In genomic region chr6:44645276-44645675, GRCh38 we compare ENCODE assay signal across 16 cellular contexts.
A peak's percentile ranks its signal among the peaks of the same experiment; 100 is the strongest.
DNase-seq lines count a peak whose midpoint lies in the region; ATAC-seq, FAIRE-seq and TF ChIP-seq lines count a peak whose summit lies in the region.
"Had no signal": no experiment of that assay in that cellular context is flagged by ENCODE, and none has a peak within 500 bp of the region (broad histone marks: within the 10 kb centered on the region; RNA-seq: fewer than 3 reads in every experiment).

No MANE protein-coding gene starts in this region.

- peak overlapping the region; percentile 98 for H3K27ac Mint-ChIP-seq in activated T-helper 17 cell treated with anti-CD3 and anti-CD28 coated beads, Interleukin-2, amount 50 U/mL, for 72 hours
- H3K27ac Mint-ChIP-seq: activated naive CD4-positive, alpha-beta T cell treated with anti-CD3 and anti-CD28 coated beads, Interleukin-2, amount 50 U/mL, for 72 hours had no signal

- ATAC-seq in SK-N-SH treated with all-trans-retinoic acid at 6 μM for 48 hours: peak; percentile 33; the same call in 2 of the 3 replicates
- no peak for ATAC-seq in activated T-helper 17 cell treated with anti-CD3 and anti-CD28 coated beads, Interleukin-2, amount 50 U/mL, for 72 hours (replicated peaks)
- ATAC-seq in HG02840 (IDR thresholded peaks at IDR 0.05; ENCODE audit: low FRiP score, unreplicated experiment): no peak
- ATAC-seq: activated naive CD4-positive, alpha-beta T cell treated with anti-CD3 and anti-CD28 coated beads, Interleukin-2, amount 50 U/mL, for 72 hours had no signal

- H2AFZ ChIP-seq in SK-N-SH (ENCODE audit: low read depth) (no peak overlapping the region), osteoblast (ENCODE audit: low read length) (no peak overlapping the region)

- peaks cover 8% of the 10 kb centered on the region for H3K36me3 Mint-ChIP-seq in activated T-helper 17 cell treated with anti-CD3 and anti-CD28 coated beads, Interleukin-2, amount 50 U/mL, for 72 hours (ENCODE audit: low read depth)
- H3K36me3 Mint-ChIP-seq: activated naive CD4-positive, alpha-beta T cell treated with anti-CD3 and anti-CD28 coated beads, Interleukin-2, amount 50 U/mL, for 72 hours had no signal

- H3K4me3 Mint-ChIP-seq in activated T-helper 17 cell treated with anti-CD3 and anti-CD28 coated beads, Interleukin-2, amount 50 U/mL, for 72 hours: no peak overlapping the region

- H3K79me2 ChIP-seq in SK-N-SH (ENCODE audit: insufficient read depth): no peaks in the 10 kb centered on the region
- no peaks in the 10 kb centered on the region for H3K79me2 ChIP-seq in osteoblast (ENCODE audit: insufficient read depth, low read length)

- WGBS in SK-N-SH (ENCODE audit: low lambda C conversion rate): 72% methylated on average over 5 of the region's 6 CpGs

- H3F3A ChIP-seq in SK-N-SH (replicated peaks; ENCODE audit: insufficient read depth): no peaks in the 10 kb centered on the region

- CTCF ChIA-PET in SK-N-SH (lab: Yijun Ruan, JAX): interaction anchor here (1.0 to 4.2 kb wide), 5 partner anchors 10 to 175 kb away, joined by 3 to 17 read pairs (median 8); no protein-coding TSS in a partner anchor

- DNase-seq in SK-N-SH (no peak), KBM-7 (peak; percentile 17), osteoblast (ENCODE audit: insufficient read length, low spot score, missing footprints) (no peak), GM12891 (ENCODE audit: insufficient read length, low spot score) (no peak), LoVo (ENCODE audit: low spot score) (no peak)
- DNase-seq: activated CD8-positive, alpha-beta memory T cell treated with anti-CD3 and anti-CD28 coated beads, Interleukin-2, amount 50 U/mL, for 4 hours; kidney; MV-4-11; occipital lobe; stimulated activated naive CD4-positive, alpha-beta T cell; SW 1271 had no signal

- FAIRE-seq in GM12891 (lab: Jason Lieb, UNC): no peak
- FAIRE-seq: endometrium, kidney had no signal

- TF ChIP-seq RAD21 in SK-N-SH (IDR thresholded peaks at IDR 0.05; ENCODE audit: low read length): no peak

- TF ChIP-seq CTCF in SK-N-SH (IDR thresholded peaks at IDR 0.05) (no peak), osteoblast (IDR thresholded peaks at IDR 0.05; ENCODE audit: extremely low read depth, low read depth, low read length) (peak; percentile 18)

- H3K27me3 ChIP-seq in SK-N-SH (ENCODE audit: insufficient read depth): no peaks in the 10 kb centered on the region
- no peaks in the 10 kb centered on the region for H3K27me3 ChIP-seq in osteoblast (ENCODE audit: insufficient read depth, low read length)

- H3K9me2 ChIP-seq in SK-N-SH: no peaks in the 10 kb centered on the region

- no peak overlapping the region for H3K4me3 ChIP-seq in SK-N-SH (ENCODE audit: low read depth in 2 of 2, low read length in 1 of 2)
- no peak overlapping the region for H3K4me3 ChIP-seq in osteoblast (ENCODE audit: insufficient read depth, low read length)

- H4K20me1 ChIP-seq in SK-N-SH (ENCODE audit: insufficient read depth) (no peaks in the 10 kb centered on the region), osteoblast (ENCODE audit: insufficient read depth, low read length) (no peaks in the 10 kb centered on the region)

- no peak overlapping the region for H3K27ac ChIP-seq in SK-N-SH (ENCODE audit: low read depth in 2 of 2, low read length in 1 of 2)
- H3K27ac ChIP-seq in osteoblast (ENCODE audit: low read depth, low read length): no peak overlapping the region

- H3K27me3 Mint-ChIP-seq in activated T-helper 17 cell treated with anti-CD3 and anti-CD28 coated beads, Interleukin-2, amount 50 U/mL, for 72 hours: no peaks in the 10 kb centered on the region

- H3K9ac ChIP-seq in SK-N-SH: no peak overlapping the region

- H3K4me1 ChIP-seq in SK-N-SH (ENCODE audit: control insufficient read depth in 1 of 2, insufficient read depth in 2 of 2, low read depth in 1 of 2, low read length in 1 of 2) (no peaks in the 10 kb centered on the region; a peak in 1 of 4 replicates), osteoblast (ENCODE audit: insufficient read depth, low read length) (peaks cover 29% of the 10 kb centered on the region)

- TF ChIP-seq POLR2A in GM12891 (IDR thresholded peaks at IDR 0.05; ENCODE audit: low read depth, low read length): no peak

- no peak for TF ChIP-seq EP300 in SK-N-SH (IDR thresholded peaks at IDR 0.05; ENCODE audit: borderline replicate concordance in 1 of 2, low read depth in 1 of 2, low read length in 1 of 2)

- no peaks in the 10 kb centered on the region for H3K9me3 ChIP-seq in SK-N-SH
- no peaks in the 10 kb centered on the region for H3K9me3 ChIP-seq in osteoblast (ENCODE audit: low read depth, low read length)

- in situ Hi-C loops in KBM-7 (cut with MboI; ENCODE audit: low pct_unique_long_range_greater_than_20kb, low sequenced_read_pairs): loop anchor here (25.0 kb wide), 1 partner anchor 1067 kb away; no protein-coding TSS in a partner anchor

- no peak overlapping the region for H3K4me2 ChIP-seq in SK-N-SH
- H3K4me2 ChIP-seq in osteoblast (ENCODE audit: insufficient read depth, low read length): no peak overlapping the region

- POLR2A ChIA-PET in SK-N-SH (lab: Yijun Ruan, JAX): no interaction called here

- H3K4me1 Mint-ChIP-seq in activated T-helper 17 cell treated with anti-CD3 and anti-CD28 coated beads, Interleukin-2, amount 50 U/mL, for 72 hours: peaks cover 33% of the 10 kb centered on the region

- peaks cover 4% of the 10 kb centered on the region for H3K9me3 Mint-ChIP-seq in activated T-helper 17 cell treated with anti-CD3 and anti-CD28 coated beads, Interleukin-2, amount 50 U/mL, for 72 hours
- H3K9me3 Mint-ChIP-seq: activated naive CD4-positive, alpha-beta T cell treated with anti-CD3 and anti-CD28 coated beads, Interleukin-2, amount 50 U/mL, for 72 hours had no signal

- H3K36me3 ChIP-seq in SK-N-SH (replicated peaks in 1 of 2; ENCODE audit: control insufficient read depth in 1 of 2, insufficient read depth in 2 of 2, low read length in 1 of 2) (no peaks in the 10 kb centered on the region), osteoblast (ENCODE audit: insufficient read depth, low read length) (no peaks in the 10 kb centered on the region)

TF ChIP-seq in SK-N-SH treated with all-trans-retinoic acid at 6 μM for 48 hours, 23 proteins besides CTCF, POLR2A, EP300 and RAD21 (continues in another document):
- no peak for TF ChIP-seq GLIS3 (CRISPR knock-in tag; IDR thresholded peaks at IDR 0.05)
- no peak for TF ChIP-seq ARNTL (CRISPR knock-in tag; IDR thresholded peaks at IDR 0.05; ENCODE audit: borderline replicate concordance, low read depth)
- no peak for TF ChIP-seq ZFP30 (CRISPR knock-in tag; IDR thresholded peaks at IDR 0.05)
- no peak for TF ChIP-seq CSDC2 (CRISPR knock-in tag; IDR thresholded peaks at IDR 0.05)
- TF ChIP-seq PPARA (CRISPR knock-in tag; IDR thresholded peaks at IDR 0.05; ENCODE audit: borderline replicate concordance): no peak
- no peak for TF ChIP-seq OSR1 (CRISPR knock-in tag; IDR thresholded peaks at IDR 0.05)

TF ChIP-seq in SK-N-SH, 30 proteins besides CTCF, POLR2A, EP300 and RAD21 (continues in another document):
- no peak for TF ChIP-seq FOXJ3 (CRISPR knock-in tag; IDR thresholded peaks at IDR 0.05)
- TF ChIP-seq TCF12 (IDR thresholded peaks at IDR 0.05): no peak
- no peak for TF ChIP-seq USF2 (IDR thresholded peaks at IDR 0.05; ENCODE audit: borderline replicate concordance, low read depth, low read length)
- TF ChIP-seq YY1 (IDR thresholded peaks at IDR 0.05; ENCODE audit: low read depth): no peak
- no peak for TF ChIP-seq EZH2phosphoT487 (IDR thresholded peaks at IDR 0.05; ENCODE audit: borderline replicate concordance, low read depth)

TF ChIP-seq in GM12891, 5 proteins besides CTCF, POLR2A, EP300 and RAD21:
- TF ChIP-seq SPI1 (IDR thresholded peaks at IDR 0.05; ENCODE audit: low read depth, low read length) (no peak), PAX5 (IDR thresholded peaks at IDR 0.05; ENCODE audit: insufficient read depth, low read length, severe bottlenecking) (no peak), TAF1 (IDR thresholded peaks at IDR 0.05; ENCODE audit: low read depth, low read length) (no peak), POLR2AphosphoS5 (IDR thresholded peaks at IDR 0.05; ENCODE audit: low read depth, low read length) (no peak), POU2F2 (IDR thresholded peaks at IDR 0.05; ENCODE audit: low read depth, low read length) (no peak)
